Comparison of ENCODE assay signal across 2 cellular contexts in genomic region chr1:67918067-67918466, GRCh38.
TF ChIP-seq lines count a peak whose summit lies in the region.

No MANE protein-coding gene starts in this region.

TF ChIP-seq in GM23338, 12 proteins besides CTCF, POLR2A, EP300 and RAD21 (continued from another document):
- no peak for TF ChIP-seq REST (IDR thresholded peaks at IDR 0.05; ENCODE audit: unreplicated experiment)
- no peak for TF ChIP-seq ZNF331 (CRISPR knock-in tag; IDR thresholded peaks at IDR 0.05; ENCODE audit: low read depth)
- no peak for TF ChIP-seq CREB1 (CRISPR knock-in tag; IDR thresholded peaks at IDR 0.05; ENCODE audit: low read depth)
- TF ChIP-seq ZNF114 (CRISPR knock-in tag; IDR thresholded peaks at IDR 0.05), result no peak
- no peak for TF ChIP-seq STAT1 (IDR thresholded peaks at IDR 0.05; ENCODE audit: unreplicated experiment)
- no peak for TF ChIP-seq EZH2 (IDR thresholded peaks at IDR 0.05; ENCODE audit: low read depth, unreplicated experiment)
- no peak for TF ChIP-seq ZNF462 (CRISPR knock-in tag; IDR thresholded peaks at IDR 0.05)
- no peak for TF ChIP-seq POLR2AphosphoS5 (IDR thresholded peaks at IDR 0.05; ENCODE audit: low read depth)

TF ChIP-seq in WTC11, 78 proteins besides CTCF, POLR2A, EP300 and RAD21 (continued from another document):
- TF ChIP-seq USF1 (CRISPR knock-in tag; IDR thresholded peaks at IDR 0.05) (no peak), ERG (CRISPR knock-in tag; IDR thresholded peaks at IDR 0.05) (no peak)
